ENCODE assay signal across 8 cellular contexts in the genomic region with DNA sequence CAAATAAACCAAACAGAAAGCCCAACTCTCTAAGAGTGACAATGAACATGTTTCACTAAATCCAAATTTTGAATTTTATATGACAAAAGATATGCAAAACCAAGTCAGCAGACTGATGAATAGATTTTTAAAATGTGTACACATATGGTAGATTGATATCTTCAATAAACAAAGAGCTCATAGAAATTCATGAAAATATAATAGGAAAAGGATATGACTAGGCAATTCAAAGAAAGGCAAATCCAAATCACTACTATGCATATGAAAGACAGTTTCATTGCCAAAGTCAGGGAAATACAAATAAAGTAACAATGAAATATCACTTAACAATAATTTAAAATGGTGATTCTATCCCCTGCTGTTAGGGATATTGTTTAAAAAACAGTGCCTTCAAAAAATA.
"Had no signal": no experiment of that assay in that cellular context is flagged by ENCODE, and none has a peak within 500 bp of the region (broad histone marks: within the 10 kb centered on the region; RNA-seq: fewer than 3 reads in every experiment).

No MANE protein-coding gene starts in this region.

- DNase-seq: GDM1, GF-D8 had no signal

- H3K4me3 ChIP-seq: GM12878 had no signal

- FAIRE-seq: G401.6, GM12878, GM12891, GM12892, GM18507, GM19239 had no signal

- ATAC-seq: GM12878 had no signal
